ENCODE assay signal across 8 cellular contexts in genomic region chr2:223814764-223815163, GRCh38. TPM values are rescaled to one million over a fixed set of nuclear protein-coding genes. Genes with fewer than 3 reads are reported as not detected.
A peak's percentile ranks its signal among the peaks of the same experiment; 100 is the strongest.
DNase-seq lines count a peak whose midpoint lies in the region; ATAC-seq, FAIRE-seq and TF ChIP-seq lines count a peak whose summit lies in the region.
"Not testable (repeated sequence)": the region's sequence is repeated elsewhere in the genome, so short reads cannot be mapped to it uniquely, and the experiment has no call there.

No MANE protein-coding gene starts in this region.

- H3K27ac Mint-ChIP-seq in activated T-cell treated with anti-CD3 and anti-CD28 coated beads, Interleukin-2, amount 50 U/mL, for 24 hours = peak overlapping the region; percentile 15
- H3K27ac Mint-ChIP-seq in MCF 10A (ENCODE audit: low read depth, unreplicated experiment) = peak overlapping the region; percentile 53

- peaks cover 22% of the 10 kb centered on the region for H3K4me1 Mint-ChIP-seq in activated T-cell treated with anti-CD3 and anti-CD28 coated beads, Interleukin-2, amount 50 U/mL, for 24 hours (ENCODE audit: low read depth)
- peaks cover 17% of the 10 kb centered on the region for H3K4me1 Mint-ChIP-seq in MCF 10A (ENCODE audit: insufficient read depth, unreplicated experiment)

- not testable (repeated sequence) for TF ChIP-seq RAD21 in HepG2 (CRISPR knock-in tag; IDR thresholded peaks at IDR 0.05)

- H3K9me3 Mint-ChIP-seq in activated T-cell treated with anti-CD3 and anti-CD28 coated beads, Interleukin-2, amount 50 U/mL, for 24 hours; MCF 10A (ENCODE audit: unreplicated experiment): not testable (repeated sequence)

- FAIRE-seq in HepG2 (lab: Jason Lieb, UNC) = not testable (repeated sequence)

- not testable (repeated sequence) for H3K36me3 ChIP-seq in ACC112 (ENCODE audit: insufficient read depth, low read length); OCI-LY1 (ENCODE audit: insufficient read depth, low read length); RWPE2 (ENCODE audit: low read depth); HepG2 (replicated peaks in 1 of 2; ENCODE audit: control insufficient read depth in 1 of 2, insufficient read depth in 2 of 2, low read length in 2 of 2); skeletal muscle satellite cell (ENCODE audit: insufficient read depth, low read length); urinary bladder (ENCODE audit: insufficient read depth)

- TF ChIP-seq EP300 in HepG2 (IDR thresholded peaks at IDR 0.05; ENCODE audit: low read depth in 2 of 2, low read length in 2 of 2); HepG2 (CRISPR knock-in tag; IDR thresholded peaks at IDR 0.05; ENCODE audit: borderline replicate concordance): not testable (repeated sequence)

- not testable (repeated sequence) for TF ChIP-seq CTCF in OCI-LY1 (IDR thresholded peaks at IDR 0.05; ENCODE audit: low read length); RWPE2 (IDR thresholded peaks at IDR 0.05; ENCODE audit: poor library complexity, severe bottlenecking); MCF 10A (IDR thresholded peaks at IDR 0.05; ENCODE audit: unreplicated experiment); HepG2 (CRISPR knock-in tag; IDR thresholded peaks at IDR 0.05)

- POLR2A ChIA-PET in MCF 10A (lab: Yijun Ruan, JAX) = interaction anchor here (0.6 to 1.4 kb wide), 8 partner anchors 17 to 953 kb away, joined by 3 to 13 read pairs (median 4); partner anchors contain the start of gene WDFY1
- POLR2A ChIA-PET in HepG2 (lab: Yijun Ruan, JAX) = not testable (repeated sequence)

- not testable (repeated sequence) for H3K9ac ChIP-seq in OCI-LY1 (ENCODE audit: low read length); HepG2 (ENCODE audit: insufficient read depth, low read depth, low read length)
- peak overlapping the region; percentile 8 for H3K9ac ChIP-seq in skeletal muscle satellite cell (ENCODE audit: low read depth, low read length)

- not testable (repeated sequence) for H3K27me3 Mint-ChIP-seq in activated T-cell treated with anti-CD3 and anti-CD28 coated beads, Interleukin-2, amount 50 U/mL, for 24 hours; MCF 10A (ENCODE audit: insufficient read depth, unreplicated experiment)

- ATAC-seq in RWPE2 (ENCODE audit: low read depth) = peak; percentile 2; the same call in 2 of the 3 replicates
- not testable (repeated sequence) for ATAC-seq in HepG2

- H3K4me3 ChIP-seq in ACC112 (ENCODE audit: low read depth, low read length); OCI-LY1 (ENCODE audit: low read depth, low read length, poor library complexity, severe bottlenecking); RWPE2 (ENCODE audit: severe bottlenecking); HepG2 (replicated peaks in 1 of 3; ENCODE audit: insufficient read depth in 1 of 3, low read depth in 2 of 3, low read length in 3 of 3); skeletal muscle satellite cell (ENCODE audit: low read length); urinary bladder (ENCODE audit: low read depth, low read length): not testable (repeated sequence)

- H3K27ac ChIP-seq in ACC112 (ENCODE audit: low read depth, low read length) = peak overlapping the region; percentile 52
- H3K27ac ChIP-seq in OCI-LY1 (ENCODE audit: low read depth, low read length, poor library complexity, severe bottlenecking) = peak overlapping the region; percentile 87
- H3K27ac ChIP-seq in RWPE2 (ENCODE audit: poor library complexity, severe bottlenecking) = peak overlapping the region; percentile 83
- H3K27ac ChIP-seq in HepG2 (ENCODE audit: extremely low read length, insufficient read depth, low read length) = not testable (repeated sequence)
- peak overlapping the region; percentile 2 for H3K27ac ChIP-seq in urinary bladder (ENCODE audit: low read depth)

- BruUV-seq in MCF 10A (replicated peaks; lab: Mats Ljungman, UMichigan); HepG2 (replicated peaks; lab: Mats Ljungman, UMichigan): not testable (repeated sequence)

- H3K79me2 ChIP-seq in ACC112 (ENCODE audit: control insufficient read depth, insufficient read depth, low read length, unreplicated experiment); HepG2 (ENCODE audit: insufficient read depth, low read length): not testable (repeated sequence)
- H3K79me2 ChIP-seq in OCI-LY1 (ENCODE audit: insufficient read depth, low read length) = peaks cover 92% of the 10 kb centered on the region

- WGBS in HepG2 (ENCODE audit: low lambda C conversion rate) = 87% methylated on average over 3 of the region's 3 CpGs
- WGBS in urinary bladder = 81% methylated on average over 3 of the region's 3 CpGs

- CTCF ChIA-PET in MCF 10A (lab: Yijun Ruan, JAX); HepG2 (lab: Yijun Ruan, JAX; ENCODE audit: low intra/inter-chr PET ratio, low total read pairs): not testable (repeated sequence)

- not testable (repeated sequence) for H3K27me3 ChIP-seq in ACC112 (ENCODE audit: insufficient read depth, low read length); OCI-LY1 (ENCODE audit: insufficient read depth, low read length); RWPE2 (ENCODE audit: insufficient read depth, poor library complexity, severe bottlenecking); HepG2 (ENCODE audit: control insufficient read depth in 1 of 2, insufficient read depth in 2 of 2, low read length in 2 of 2); skeletal muscle satellite cell (ENCODE audit: control insufficient read depth, insufficient read depth, low read length)

- H3K4me2 ChIP-seq in OCI-LY1 (ENCODE audit: low read length) (peak overlapping the region; percentile 54; the same call in 1 of the 2 replicates), skeletal muscle satellite cell (ENCODE audit: low read length) (peak overlapping the region; percentile 17)
- not testable (repeated sequence) for H3K4me2 ChIP-seq in HepG2 (ENCODE audit: low read depth, low read length)

- not testable (repeated sequence) for H3K36me3 Mint-ChIP-seq in activated T-cell treated with anti-CD3 and anti-CD28 coated beads, Interleukin-2, amount 50 U/mL, for 24 hours (ENCODE audit: low read depth); MCF 10A (ENCODE audit: insufficient read depth, unreplicated experiment)

- intact Hi-C loops in MCF 10A (cut with micrococcal nuclease); HepG2 (cut with micrococcal nuclease; ENCODE audit: unreplicated experiment): not testable (repeated sequence)

- not testable (repeated sequence) for H3F3A ChIP-seq in OCI-LY1 (ENCODE audit: insufficient read depth, low read length)

- H4K20me1 ChIP-seq in OCI-LY1 (ENCODE audit: insufficient read depth, low read length); HepG2 (ENCODE audit: insufficient read depth, low read length): not testable (repeated sequence)

- not testable (repeated sequence) for H3K4me3 Mint-ChIP-seq in activated T-cell treated with anti-CD3 and anti-CD28 coated beads, Interleukin-2, amount 50 U/mL, for 24 hours
- peak overlapping the region; percentile 48 for H3K4me3 Mint-ChIP-seq in MCF 10A (ENCODE audit: unreplicated experiment)

- TF ChIP-seq POLR2A in HepG2 (IDR thresholded peaks at IDR 0.05; ENCODE audit: insufficient read depth in 1 of 2, low read depth in 2 of 2, low read length in 2 of 2) = not testable (repeated sequence)

- in situ Hi-C loops in HepG2 (cut with HindIII; ENCODE audit: extremely low pct_ligation_motif_present, low pct_unique_long_range_greater_than_20kb) = not testable (repeated sequence)

- DNase-seq in RWPE2 (ENCODE audit: low spot score); activated T-cell treated with anti-CD3 and anti-CD28 coated beads, Interleukin-2, amount 50 U/mL, for 24 hours; MCF 10A (ENCODE audit: unreplicated experiment); HepG2 (ENCODE audit: low spot score): not testable (repeated sequence)

- not testable (repeated sequence) for H3K9me2 ChIP-seq in OCI-LY1 (ENCODE audit: low read depth, low read length)

- not testable (repeated sequence) for H3K9me3 ChIP-seq in OCI-LY1 (ENCODE audit: low read length); RWPE2 (ENCODE audit: severe bottlenecking); HepG2 (ENCODE audit: low read length); skeletal muscle satellite cell (replicated peaks; ENCODE audit: low read length)

- H2AFZ ChIP-seq in ACC112 (ENCODE audit: low read length, unreplicated experiment); OCI-LY1 (ENCODE audit: low read length); HepG2 (ENCODE audit: low read length): not testable (repeated sequence)

- H3K4me1 ChIP-seq in ACC112 (ENCODE audit: control insufficient read depth, insufficient read depth, low read length, unreplicated experiment) (peaks cover 56% of the 10 kb centered on the region), OCI-LY1 (ENCODE audit: insufficient read depth, low read length, severe bottlenecking) (peaks cover 79% of the 10 kb centered on the region), RWPE2 (ENCODE audit: insufficient read depth, poor library complexity, severe bottlenecking) (peaks cover 41% of the 10 kb centered on the region), skeletal muscle satellite cell (ENCODE audit: control insufficient read depth, insufficient read depth, low read length) (peaks cover 53% of the 10 kb centered on the region)
- H3K4me1 ChIP-seq in HepG2 (ENCODE audit: insufficient read depth, low read length); urinary bladder (ENCODE audit: insufficient read depth): not testable (repeated sequence)

RNA-seq across cellular contexts. Expression of gene AP1S3, which starts 22.6 kb away (rescaled TPM):
- total RNA-seq in MCF 10A (2022) = 56.9 and 57.7 TPM in 2 replicates
- 16.3 and 26.3 TPM in 2 replicates for total RNA-seq in HepG2 (2016; rRNA removed; fragmentation: Illumina TruSeq; extraction: Trizol)
- total RNA-seq in HepG2 (2016; cell fraction: cytosol; rRNA removed; fragmentation: Illumina TruSeq; extraction: Trizol; ENCODE audit: low read depth) = 6.3 and 6.8 TPM in 2 replicates
- 16.9 and 26.4 TPM in 2 replicates for total RNA-seq in HepG2 (2016; cell fraction: insoluble cytoplasmic fraction; rRNA removed; fragmentation: Illumina TruSeq; extraction: Trizol)
- total RNA-seq in HepG2 (2016; cell fraction: membrane; rRNA removed; fragmentation: Illumina TruSeq; extraction: Trizol) = 10.6 and 12.4 TPM in 2 replicates
- 10.5 and 13.1 TPM in 2 replicates for total RNA-seq in HepG2 (2016; cell fraction: nucleus; rRNA removed; fragmentation: Illumina TruSeq; extraction: Trizol)
- polyA plus RNA-seq in HepG2 (2011; rRNA removed) = 2.9 and 3.0 TPM in 2 replicates
- polyA plus RNA-seq in HepG2 (2011; cell fraction: cytosol; rRNA removed) = 2.0 and 2.4 TPM in 2 replicates
- 1.2 TPM in 2 replicates for polyA plus RNA-seq in HepG2 (2011; cell fraction: nucleus; rRNA removed)
- polyA plus RNA-seq in HepG2 (2012) = 2.1 and 3.0 TPM in 2 replicates
- polyA plus RNA-seq in HepG2 (2016; cell fraction: cytosol; fragmentation: Illumina TruSeq; extraction: Trizol; ENCODE audit: low read depth) = 1.8 and 2.4 TPM in 2 replicates
- polyA plus RNA-seq in HepG2 (2016; cell fraction: insoluble cytoplasmic fraction; fragmentation: Illumina TruSeq; extraction: Trizol; ENCODE audit: low read depth) = 17.8 and 18.6 TPM in 2 replicates
- polyA plus RNA-seq in HepG2 (2016; cell fraction: membrane; fragmentation: Illumina TruSeq; extraction: Trizol; ENCODE audit: low read depth) = 4.3 and 5.4 TPM in 2 replicates
- 8.0 and 11.0 TPM in 2 replicates for polyA plus RNA-seq in HepG2 (2016; cell fraction: nucleus; fragmentation: Illumina TruSeq; extraction: Trizol; ENCODE audit: insufficient read depth, low read depth)
- polyA minus RNA-seq in HepG2 (2011; rRNA and poly(A)+ RNA removed; ENCODE audit: low replicate concordance) = 3.3 and 6.3 TPM in 2 replicates
- 3.7 and 4.2 TPM in 2 replicates for polyA minus RNA-seq in HepG2 (2011; cell fraction: cytosol; rRNA and poly(A)+ RNA removed)
- polyA minus RNA-seq in HepG2 (2011; cell fraction: nucleus; rRNA and poly(A)+ RNA removed) = 3.2 and 8.6 TPM in 2 replicates
- total RNA-seq in skeletal muscle satellite cell (2012; rRNA removed) = 5.2 and 7.4 TPM in 2 replicates
- total RNA-seq in urinary bladder = 10.0 TPM
- polyA plus RNA-seq in urinary bladder = 2.1 TPM
